21 cellular contexts compared by ENCODE assay signal in the genomic region with DNA sequence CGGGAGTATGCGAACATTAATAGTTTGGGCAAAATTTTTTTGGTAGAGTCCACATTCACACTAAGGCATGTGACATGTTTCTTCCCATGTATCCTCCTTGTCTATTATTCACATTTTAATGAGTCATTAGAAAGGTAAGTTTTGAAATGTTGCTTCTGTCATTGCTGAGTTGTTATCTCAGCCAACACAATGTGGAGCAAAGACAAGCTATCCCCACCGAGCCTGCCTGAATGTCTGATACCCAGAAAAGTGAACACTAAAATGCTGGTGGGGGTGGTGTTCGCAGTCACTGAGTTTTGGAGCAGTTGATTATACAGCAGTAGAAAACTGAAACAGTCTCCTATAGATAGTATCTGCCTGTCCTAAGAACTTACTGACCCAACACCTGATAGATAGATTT.
DNase-seq lines count a peak whose midpoint lies in the region; ATAC-seq, FAIRE-seq and TF ChIP-seq lines count a peak whose summit lies in the region.
"Had no signal": no experiment of that assay in that cellular context is flagged by ENCODE, and none has a peak within 500 bp of the region (broad histone marks: within the 10 kb centered on the region; RNA-seq: fewer than 3 reads in every experiment).

No MANE protein-coding gene starts in this region.

- intact Hi-C loops in psoas muscle (cut with DNase I): no loop called here

- 97 to 98% (median 97%) methylated on average over 4 of the region's 4 CpGs for WGBS in psoas muscle, 3 donors

- TF ChIP-seq POLR2A in GM12891 (IDR thresholded peaks at IDR 0.05; ENCODE audit: low read depth, low read length): no peak

- H3K27me3 ChIP-seq in bronchial epithelial cell (ENCODE audit: control insufficient read depth, insufficient read depth, low read length) (no peaks in the 10 kb centered on the region), psoas muscle (ENCODE audit: insufficient read depth in 3 of 3, low read length in 2 of 3) (no peaks in the 10 kb centered on the region), MG63 (no peaks in the 10 kb centered on the region)
- H3K27me3 ChIP-seq: BLaER1 treated with 17β-estradiol and CSF1 and Interleukin-3, amounts not matched to agents 10 nM and 100 nM had no signal

- H3K9me3 ChIP-seq in psoas muscle (no peaks in the 10 kb centered on the region), MG63 (no peaks in the 10 kb centered on the region)
- H3K9me3 ChIP-seq: A549, Caco-2 had no signal

- no peak overlapping the region for H3K27ac ChIP-seq in psoas muscle
- H3K27ac ChIP-seq: 22Rv1; A549; BLaER1 treated with 17β-estradiol and CSF1 and Interleukin-3, amounts not matched to agents 10 nM and 100 nM; C4-2B had no signal

- H3K4me3 ChIP-seq in bronchial epithelial cell (ENCODE audit: low read depth, low read length): no peak overlapping the region
- no peak overlapping the region for H3K4me3 ChIP-seq in epithelial cell of esophagus (ENCODE audit: low read length)
- H3K4me3 ChIP-seq in psoas muscle: no peak overlapping the region
- no peak overlapping the region for H3K4me3 ChIP-seq in MG63
- H3K4me3 ChIP-seq: A549; BLaER1 treated with 17β-estradiol and CSF1 and Interleukin-3, amounts not matched to agents 10 nM and 100 nM had no signal

- DNase-seq in GM12891 (ENCODE audit: insufficient read length, low spot score): no peak
- peak; percentile 17 for DNase-seq in bronchial epithelial cell (ENCODE audit: low read depth)
- peak; percentile 9 for DNase-seq in epithelial cell of esophagus (ENCODE audit: low read depth)
- no peak for DNase-seq in psoas muscle
- no peak for DNase-seq in MG63
- DNase-seq: AML-193; Caco-2; Calu3; CD4-positive, alpha-beta T cell; CD8-positive, alpha-beta T cell; DMS79 treated with DMSO at 0.1 percent for 48 hours; GF-D8 had no signal

- FAIRE-seq in GM12891 (lab: Jason Lieb, UNC) (peak; percentile 20), bronchial epithelial cell (lab: Jason Lieb, UNC) (no peak)
- FAIRE-seq: A549, D721Med, G401.6, GM12892, GM18507 had no signal

- ATAC-seq in psoas muscle (no peak), GM21381 (IDR thresholded peaks at IDR 0.05; ENCODE audit: unreplicated experiment) (no peak)
- ATAC-seq: A549; CD8-positive, alpha-beta T cell had no signal

- H3K36me3 ChIP-seq in bronchial epithelial cell (ENCODE audit: control insufficient read depth, insufficient read depth, low read length) (peaks cover 6% of the 10 kb centered on the region), psoas muscle (ENCODE audit: insufficient read depth in 1 of 2, low read depth in 1 of 2) (peaks cover 5 to 66% of the 10 kb centered on the region in 2 donors), MG63 (peaks cover 10% of the 10 kb centered on the region)

- H3K4me1 ChIP-seq in psoas muscle: peaks cover 3% of the 10 kb centered on the region
- H3K4me1 ChIP-seq: A549; BLaER1 treated with 17β-estradiol and CSF1 and Interleukin-3, amounts not matched to agents 10 nM and 100 nM; Caco-2 had no signal

- no peak for TF ChIP-seq CTCF in bronchial epithelial cell (IDR thresholded peaks at IDR 0.05; ENCODE audit: insufficient read depth, low read length, severe bottlenecking)
- TF ChIP-seq CTCF in epithelial cell of esophagus (IDR thresholded peaks at IDR 0.05; ENCODE audit: insufficient read depth, low read depth, low read length, missing control alignments): no peak
- no peak for TF ChIP-seq CTCF in psoas muscle (IDR thresholded peaks at IDR 0.05)

TF ChIP-seq in GM12891, 5 proteins besides CTCF, POLR2A, EP300 and RAD21:
- no peak for TF ChIP-seq PAX5 (IDR thresholded peaks at IDR 0.05; ENCODE audit: insufficient read depth, low read length, severe bottlenecking)
- TF ChIP-seq SPI1 (IDR thresholded peaks at IDR 0.05; ENCODE audit: low read depth, low read length): no peak
- TF ChIP-seq POLR2AphosphoS5 (IDR thresholded peaks at IDR 0.05; ENCODE audit: low read depth, low read length): no peak
- no peak for TF ChIP-seq POU2F2 (IDR thresholded peaks at IDR 0.05; ENCODE audit: low read depth, low read length)
- TF ChIP-seq TAF1 (IDR thresholded peaks at IDR 0.05; ENCODE audit: low read depth, low read length): no peak

Comparison
In these comparisons a context has a peak if more than half of its experiments do, and no peak if none do; other contexts are left out.
1. DNase-seq: peak in bronchial epithelial cell (single experiment) and epithelial cell of esophagus (single experiment); none in GM12891 (single experiment), psoas muscle (0 of 2) and MG63 (single experiment).